Comparison of ENCODE assay signal across 8 cellular contexts in genomic region chr18:23585007-23585871, GRCh38. TPM values are rescaled to one million over a fixed set of nuclear protein-coding genes. Genes with fewer than 3 reads are reported as not detected.
DNase-seq lines count a peak whose midpoint lies in the region; ATAC-seq, FAIRE-seq and TF ChIP-seq lines count a peak whose summit lies in the region.

No MANE protein-coding gene starts in this region.

- peak overlapping the region; percentile 80 for H2AFZ ChIP-seq in astrocyte (ENCODE audit: low read depth, low read length)

- H3K9me3 Mint-ChIP-seq in astrocyte (ENCODE audit: unreplicated experiment), result no peaks in the 10 kb centered on the region
- H3K9me3 Mint-ChIP-seq in stimulated activated effector memory CD8-positive, alpha-beta T cell treated with anti-CD3 and anti-CD28 coated beads, Interleukin-12 subunit alpha, Interleukin-12 subunit beta, amount 100 ng/mL, for 72 hours, result no peaks in the 10 kb centered on the region

- no peaks in the 10 kb centered on the region for H3K9me3 ChIP-seq in astrocyte (ENCODE audit: insufficient read depth, low read depth, low read length)

- H3K27me3 ChIP-seq in astrocyte (ENCODE audit: insufficient read depth, low read length), result no peaks in the 10 kb centered on the region

- H4K20me1 ChIP-seq in astrocyte (ENCODE audit: insufficient read depth, low read length), result peaks cover 44% of the 10 kb centered on the region

- H3K9ac ChIP-seq in astrocyte (ENCODE audit: low read length), result peak overlapping the region; percentile 98

- no peaks in the 10 kb centered on the region for H3K36me3 ChIP-seq in astrocyte (ENCODE audit: insufficient read depth, low read length)

- ATAC-seq in stimulated activated effector memory CD8-positive, alpha-beta T cell treated with anti-CD3 and anti-CD28 coated beads, Interleukin-12 subunit alpha, Interleukin-12 subunit beta, amount 100 ng/mL, for 72 hours, result no peak
- ATAC-seq in HG03097 (IDR thresholded peaks at IDR 0.05; ENCODE audit: low FRiP score, unreplicated experiment), result no peak
- no peak for ATAC-seq in GM19023 (IDR thresholded peaks at IDR 0.05; ENCODE audit: unreplicated experiment)

- peaks cover 1% of the 10 kb centered on the region for H3K36me3 Mint-ChIP-seq in astrocyte (ENCODE audit: low read depth, unreplicated experiment)
- peaks cover 57% of the 10 kb centered on the region for H3K36me3 Mint-ChIP-seq in stimulated activated effector memory CD8-positive, alpha-beta T cell treated with anti-CD3 and anti-CD28 coated beads, Interleukin-12 subunit alpha, Interleukin-12 subunit beta, amount 100 ng/mL, for 72 hours

- H3K27ac Mint-ChIP-seq in astrocyte (ENCODE audit: unreplicated experiment), result peak overlapping the region; percentile 83
- H3K27ac Mint-ChIP-seq in stimulated activated effector memory CD8-positive, alpha-beta T cell treated with anti-CD3 and anti-CD28 coated beads, Interleukin-12 subunit alpha, Interleukin-12 subunit beta, amount 100 ng/mL, for 72 hours, result peak overlapping the region; percentile 91

- peaks cover 45% of the 10 kb centered on the region for H3K79me2 ChIP-seq in astrocyte (ENCODE audit: insufficient read depth, low read length)

- FAIRE-seq in astrocyte (lab: Jason Lieb, UNC), result no peak

- H3K4me1 ChIP-seq in astrocyte (ENCODE audit: insufficient read depth, low read length), result peaks cover 27% of the 10 kb centered on the region

- DNase-seq in NCI-H1105 treated with DMSO at 0.1 percent for 48 hours (lab: John Stamatoyannopoulos, UW) (peak; percentile 11), NCI-H1105 (lab: John Stamatoyannopoulos, UW) (no peak), NCI-H146 (lab: John Stamatoyannopoulos, UW) (peak; percentile 45), astrocyte (ENCODE audit: low read depth) (peak; percentile 14), inferior parietal cortex (ENCODE audit: extremely low spot score) (peak; percentile 29)
- peak; percentile 11 to 63 for DNase-seq in stimulated activated effector memory CD8-positive, alpha-beta T cell treated with anti-CD3 and anti-CD28 coated beads, Interleukin-12 subunit alpha, Interleukin-12 subunit beta, amount 100 ng/mL, for 72 hours (ENCODE audit: low spot score in 2 of 2)

- peak overlapping the region; percentile 98 for H3K27ac ChIP-seq in astrocyte (ENCODE audit: low read depth, low read length)

- peaks cover 32% of the 10 kb centered on the region for H3K4me1 Mint-ChIP-seq in astrocyte (ENCODE audit: low read depth, unreplicated experiment)
- peaks cover 49% of the 10 kb centered on the region for H3K4me1 Mint-ChIP-seq in stimulated activated effector memory CD8-positive, alpha-beta T cell treated with anti-CD3 and anti-CD28 coated beads, Interleukin-12 subunit alpha, Interleukin-12 subunit beta, amount 100 ng/mL, for 72 hours

- peak overlapping the region; percentile 97 for H3K4me2 ChIP-seq in astrocyte (ENCODE audit: low read length)

- H3K4me3 ChIP-seq in astrocyte (ENCODE audit: insufficient read depth, low read depth, low read length), result peak overlapping the region; percentile 92

- peaks cover 3% of the 10 kb centered on the region for H3K27me3 Mint-ChIP-seq in astrocyte (ENCODE audit: low read depth, unreplicated experiment)

- H3K4me3 Mint-ChIP-seq in astrocyte (ENCODE audit: unreplicated experiment), result peak overlapping the region; percentile 97
- H3K4me3 Mint-ChIP-seq in stimulated activated effector memory CD8-positive, alpha-beta T cell treated with anti-CD3 and anti-CD28 coated beads, Interleukin-12 subunit alpha, Interleukin-12 subunit beta, amount 100 ng/mL, for 72 hours, result peak overlapping the region; percentile 89

- TF ChIP-seq CTCF in astrocyte (IDR thresholded peaks at IDR 0.05; ENCODE audit: insufficient read depth, low read depth, low read length), result no peak

RNA-seq across cellular contexts. Expression of gene NPC1, which starts 1.1 kb away (rescaled TPM):
- total RNA-seq in astrocyte, result 36.7 and 42.4 TPM in 2 replicates
